In the genomic region with DNA sequence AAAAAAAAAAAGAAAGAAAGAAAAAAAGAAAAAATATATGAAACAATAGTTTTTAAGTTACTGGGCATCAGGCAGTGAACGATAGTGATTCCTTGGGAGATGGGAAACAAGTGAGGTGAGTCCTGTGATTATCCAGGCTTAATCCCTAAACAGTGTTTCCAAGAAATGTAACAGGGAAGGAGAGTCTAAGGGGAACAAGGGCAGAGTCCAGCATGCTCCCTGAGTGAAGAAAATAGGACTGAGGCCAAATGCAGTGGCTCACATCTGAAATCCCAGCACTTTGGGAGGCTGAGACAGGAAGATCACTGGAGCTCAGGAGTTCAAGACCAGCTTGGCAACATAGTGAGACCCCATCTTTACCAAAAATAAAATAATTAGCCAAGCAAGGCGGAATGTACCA, we compare ENCODE assay signal across 1 cellular context.
TF ChIP-seq lines count a peak whose summit lies in the region.

No MANE protein-coding gene starts in this region.

TF ChIP-seq in WTC11, 78 proteins besides CTCF, POLR2A, EP300 and RAD21 (continued from another document):
- TF ChIP-seq, protein P1, sequence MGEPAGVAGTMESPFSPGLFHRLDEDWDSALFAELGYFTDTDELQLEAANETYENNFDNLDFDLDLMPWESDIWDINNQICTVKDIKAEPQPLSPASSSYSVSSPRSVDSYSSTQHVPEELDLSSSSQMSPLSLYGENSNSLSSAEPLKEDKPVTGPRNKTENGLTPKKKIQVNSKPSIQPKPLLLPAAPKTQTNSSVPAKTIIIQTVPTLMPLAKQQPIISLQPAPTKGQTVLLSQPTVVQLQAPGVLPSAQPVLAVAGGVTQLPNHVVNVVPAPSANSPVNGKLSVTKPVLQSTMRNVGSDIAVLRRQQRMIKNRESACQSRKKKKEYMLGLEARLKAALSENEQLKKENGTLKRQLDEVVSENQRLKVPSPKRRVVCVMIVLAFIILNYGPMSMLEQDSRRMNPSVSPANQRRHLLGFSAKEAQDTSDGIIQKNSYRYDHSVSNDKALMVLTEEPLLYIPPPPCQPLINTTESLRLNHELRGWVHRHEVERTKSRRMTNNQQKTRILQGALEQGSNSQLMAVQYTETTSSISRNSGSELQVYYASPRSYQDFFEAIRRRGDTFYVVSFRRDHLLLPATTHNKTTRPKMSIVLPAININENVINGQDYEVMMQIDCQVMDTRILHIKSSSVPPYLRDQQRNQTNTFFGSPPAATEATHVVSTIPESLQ (CRISPR knock-in tag; IDR thresholded peaks at IDR 0.05): no peak
- TF ChIP-seq PRDM15 (CRISPR knock-in tag; IDR thresholded peaks at IDR 0.05) (no peak), ATF3 (CRISPR knock-in tag; conservative IDR thresholded peaks at IDR 0.05) (no peak), IRF2 (CRISPR knock-in tag; IDR thresholded peaks at IDR 0.05; ENCODE audit: borderline replicate concordance, low read depth) (no peak)
- TF ChIP-seq, protein P2, sequence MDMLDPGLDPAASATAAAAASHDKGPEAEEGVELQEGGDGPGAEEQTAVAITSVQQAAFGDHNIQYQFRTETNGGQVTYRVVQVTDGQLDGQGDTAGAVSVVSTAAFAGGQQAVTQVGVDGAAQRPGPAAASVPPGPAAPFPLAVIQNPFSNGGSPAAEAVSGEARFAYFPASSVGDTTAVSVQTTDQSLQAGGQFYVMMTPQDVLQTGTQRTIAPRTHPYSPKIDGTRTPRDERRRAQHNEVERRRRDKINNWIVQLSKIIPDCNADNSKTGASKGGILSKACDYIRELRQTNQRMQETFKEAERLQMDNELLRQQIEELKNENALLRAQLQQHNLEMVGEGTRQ (CRISPR knock-in tag; IDR thresholded peaks at IDR 0.05): no peak
